19 cellular contexts compared by ENCODE assay signal in the genomic region with DNA sequence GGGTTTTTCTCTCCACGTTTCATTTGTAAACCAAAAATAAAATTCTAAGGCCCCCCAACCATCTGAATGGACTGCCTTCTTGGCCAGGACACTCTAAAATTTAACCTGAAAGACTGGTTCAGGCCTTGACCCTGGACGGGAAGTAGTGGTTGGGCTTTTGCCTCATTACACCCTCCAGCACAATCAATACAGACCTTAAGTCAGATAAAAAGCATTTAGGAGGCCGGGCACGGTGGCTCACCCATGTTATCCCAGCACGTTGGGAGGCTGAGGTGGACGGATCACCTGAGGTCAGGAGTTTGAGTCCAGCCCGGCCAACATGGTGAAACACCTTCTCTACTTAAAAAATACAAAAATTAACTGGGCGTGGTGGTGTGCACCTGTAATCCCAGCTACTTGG.
"Had no signal": no experiment of that assay in that cellular context is flagged by ENCODE, and none has a peak within 500 bp of the region (broad histone marks: within the 10 kb centered on the region; RNA-seq: fewer than 3 reads in every experiment).

No MANE protein-coding gene starts in this region.

- DNase-seq: colonic mucosa; cortex of kidney; dermis blood vessel endothelial cell; dorsolateral prefrontal cortex; effector CD4-positive, alpha-beta T cell; effector CD8-positive, alpha-beta T cell; effector memory CD4-positive, alpha-beta T cell; effector memory CD8-positive, alpha-beta T cell; endodermal cell; erythroblast; esophagus squamous epithelium; foreskin fibroblast; foreskin keratinocyte; foreskin melanocyte; gastrocnemius medialis; glutamatergic neuron; head of caudate nucleus; heart left ventricle; heart right ventricle had no signal
